Comparison of ENCODE assay signal across 25 cellular contexts in the genomic region with DNA sequence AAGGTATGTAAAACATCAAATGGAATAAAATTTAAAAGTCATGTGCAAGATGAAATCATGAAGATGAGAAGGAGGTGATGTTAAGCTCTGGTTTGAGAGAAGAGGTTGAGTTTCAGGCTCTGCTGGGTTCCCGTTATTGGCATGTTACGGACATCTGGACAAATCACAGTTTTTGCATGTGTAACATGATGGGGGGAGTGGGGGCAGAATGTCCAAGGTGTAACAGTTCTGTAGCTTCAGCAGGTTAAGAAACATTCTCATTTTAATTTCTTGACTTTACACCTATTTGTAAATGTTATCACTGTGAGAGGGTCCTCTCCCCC. TPM values are rescaled to one million over a fixed set of nuclear protein-coding genes. Genes with fewer than 3 reads are reported as not detected.
DNase-seq lines count a peak whose midpoint lies in the region; ATAC-seq and TF ChIP-seq lines count a peak whose summit lies in the region.
"Had no signal": no experiment of that assay in that cellular context is flagged by ENCODE, and none has a peak within 500 bp of the region (broad histone marks: within the 10 kb centered on the region; RNA-seq: fewer than 3 reads in every experiment).

No MANE protein-coding gene starts in this region.

- H3K4me2 ChIP-seq in GM23338 = peak overlapping the region; percentile 76

- H3K4me3 ChIP-seq in GM23338 (peak overlapping the region; percentile 47), NT2/D1 (ENCODE audit: insufficient read length, low read depth) (no peak overlapping the region), iPS DF 6.9 (ENCODE audit: low read length) (no peak overlapping the region)
- H3K4me3 ChIP-seq: SJSA1 had no signal

- H2AFZ ChIP-seq in GM23338 = no peak overlapping the region

- peaks cover 42% of the 10 kb centered on the region for H3F3A ChIP-seq in GM23338 (replicated peaks; ENCODE audit: low read depth)

- H3K4me3 Mint-ChIP-seq in GM23338 (peak overlapping the region; percentile 66), nephron progenitor cell (peak overlapping the region; percentile 41)

- H3K27ac ChIP-seq in GM23338 (ENCODE audit: low read depth) (peak overlapping the region; percentile 82), iPS DF 6.9 (ENCODE audit: low read length) (peak overlapping the region; percentile 19)
- H3K27ac ChIP-seq: SJSA1 had no signal

- H3K4me1 Mint-ChIP-seq in GM23338 = peaks cover 88% of the 10 kb centered on the region
- peaks cover 89% of the 10 kb centered on the region for H3K4me1 Mint-ChIP-seq in nephron progenitor cell

- no CpG with 5 or more reads among the region's 2 CpGs for WGBS in iPS DF 6.9 (ENCODE audit: insufficient coverage, insufficient read length)

- H3K36me3 ChIP-seq in GM23338 (ENCODE audit: insufficient read depth) = no peaks in the 10 kb centered on the region
- peaks cover 10% of the 10 kb centered on the region for H3K36me3 ChIP-seq in NT2/D1 (ENCODE audit: insufficient read depth, insufficient read length, low read length)
- H3K36me3 ChIP-seq in iPS DF 6.9 (ENCODE audit: control insufficient read depth, insufficient read depth, low read length) = no peaks in the 10 kb centered on the region
- H3K36me3 ChIP-seq: SJSA1 had no signal

- H3K27me3 Mint-ChIP-seq in GM23338 (ENCODE audit: insufficient read depth, low read depth, poor library complexity) (peaks cover 45% of the 10 kb centered on the region), nephron progenitor cell (ENCODE audit: low read depth, poor library complexity) (no peaks in the 10 kb centered on the region)

- H3K9me3 ChIP-seq in NT2/D1 (ENCODE audit: insufficient read depth, low read length) (no peaks in the 10 kb centered on the region), iPS DF 6.9 (ENCODE audit: control insufficient read depth, insufficient read depth, low read length) (no peaks in the 10 kb centered on the region)
- H3K9me3 ChIP-seq: SJSA1 had no signal

- H3K9ac ChIP-seq in NT2/D1 (ENCODE audit: insufficient read length, low read depth) = peak overlapping the region; percentile 54

- peaks cover 100% of the 10 kb centered on the region for H3K79me2 ChIP-seq in GM23338 (replicated peaks; ENCODE audit: insufficient read depth)

- TF ChIP-seq CTCF in GM23338 (conservative IDR thresholded peaks at IDR 0.05; ENCODE audit: low read depth in 2 of 2) (no peak), nephron progenitor cell (IDR thresholded peaks at IDR 0.05) (no peak)

- peaks cover 93% of the 10 kb centered on the region for H3K4me1 ChIP-seq in GM23338 (ENCODE audit: insufficient read depth)
- peaks cover 8% of the 10 kb centered on the region for H3K4me1 ChIP-seq in NT2/D1 (ENCODE audit: insufficient read depth, insufficient read length)
- H3K4me1 ChIP-seq in iPS DF 6.9 (ENCODE audit: control insufficient read depth, insufficient read depth, low read length) = peaks cover 12% of the 10 kb centered on the region
- H3K4me1 ChIP-seq: SJSA1 had no signal

- no peaks in the 10 kb centered on the region for H3K9me2 ChIP-seq in GM23338 (ENCODE audit: insufficient read depth)

- DNase-seq in GM23338 (ENCODE audit: low spot score) = no peak
- DNase-seq in NT2/D1 (ENCODE audit: low read depth, low spot score) = no peak
- no peak for DNase-seq in iPS DF 6.9 (ENCODE audit: low read depth, low spot score)
- no peak for DNase-seq in nephron progenitor cell
- no peak for DNase-seq in central memory CD4-positive, alpha-beta T cell
- DNase-seq in activated naive CD4-positive, alpha-beta T cell treated with anti-CD3 and anti-CD28 coated beads, Interleukin-2, amount 50 U/mL, for 16 hours = no peak
- DNase-seq in NCI-H1436 treated with DMSO at 0.1 percent for 48 hours (lab: John Stamatoyannopoulos, UW) = no peak
- no peak for DNase-seq in activated gamma-delta T cell (lab: John Stamatoyannopoulos, UW)
- DNase-seq: Calu3, DMS153, DND-41, GOT3, KBM-7, MV-4-11, NCI-H1105, NCI-H146, NCI-H2029, NCI-H446, NCI-H524 treated with DMSO at 0.1 percent for 48 hours, NCI-H774, PC-3 had no signal

- H3K36me3 Mint-ChIP-seq in GM23338 (ENCODE audit: low read depth) (peaks cover 54% of the 10 kb centered on the region), nephron progenitor cell (ENCODE audit: low read depth) (peaks cover 13% of the 10 kb centered on the region)

- peaks cover 59% of the 10 kb centered on the region for H4K20me1 ChIP-seq in GM23338 (replicated peaks; ENCODE audit: insufficient read depth)

- H3K27me3 ChIP-seq in GM23338 (ENCODE audit: insufficient read depth) = no peaks in the 10 kb centered on the region
- H3K27me3 ChIP-seq in NT2/D1 (ENCODE audit: insufficient read depth, insufficient read length) = no peaks in the 10 kb centered on the region
- no peaks in the 10 kb centered on the region for H3K27me3 ChIP-seq in iPS DF 6.9 (ENCODE audit: control insufficient read depth, insufficient read depth, low read length)

- H3K9me3 Mint-ChIP-seq in GM23338 (no peaks in the 10 kb centered on the region; the same call in 2 of the 3 replicates), nephron progenitor cell (no peaks in the 10 kb centered on the region)

- H3K27ac Mint-ChIP-seq in GM23338 (peak overlapping the region; percentile 64), nephron progenitor cell (no peak overlapping the region)

- ATAC-seq in GM23338 = no peak
- ATAC-seq: HCT116, PC-3 had no signal

TF ChIP-seq in GM23338, 12 proteins besides CTCF, POLR2A, EP300 and RAD21 (continues in another document):
- TF ChIP-seq NANOG (IDR thresholded peaks at IDR 0.05; ENCODE audit: borderline replicate concordance) (no peak), STAT1 (IDR thresholded peaks at IDR 0.05; ENCODE audit: unreplicated experiment) (no peak), EZH2phosphoT487 (IDR thresholded peaks at IDR 0.05; ENCODE audit: unreplicated experiment) (no peak), CREB1 (CRISPR knock-in tag; IDR thresholded peaks at IDR 0.05; ENCODE audit: low read depth) (no peak), ZNF331 (CRISPR knock-in tag; IDR thresholded peaks at IDR 0.05; ENCODE audit: low read depth) (no peak), EZH2 (IDR thresholded peaks at IDR 0.05; ENCODE audit: low read depth, unreplicated experiment) (no peak), POLR2AphosphoS5 (IDR thresholded peaks at IDR 0.05; ENCODE audit: low read depth) (no peak), ZNF114 (CRISPR knock-in tag; IDR thresholded peaks at IDR 0.05) (no peak)
- TF ChIP-seq, protein P1, sequence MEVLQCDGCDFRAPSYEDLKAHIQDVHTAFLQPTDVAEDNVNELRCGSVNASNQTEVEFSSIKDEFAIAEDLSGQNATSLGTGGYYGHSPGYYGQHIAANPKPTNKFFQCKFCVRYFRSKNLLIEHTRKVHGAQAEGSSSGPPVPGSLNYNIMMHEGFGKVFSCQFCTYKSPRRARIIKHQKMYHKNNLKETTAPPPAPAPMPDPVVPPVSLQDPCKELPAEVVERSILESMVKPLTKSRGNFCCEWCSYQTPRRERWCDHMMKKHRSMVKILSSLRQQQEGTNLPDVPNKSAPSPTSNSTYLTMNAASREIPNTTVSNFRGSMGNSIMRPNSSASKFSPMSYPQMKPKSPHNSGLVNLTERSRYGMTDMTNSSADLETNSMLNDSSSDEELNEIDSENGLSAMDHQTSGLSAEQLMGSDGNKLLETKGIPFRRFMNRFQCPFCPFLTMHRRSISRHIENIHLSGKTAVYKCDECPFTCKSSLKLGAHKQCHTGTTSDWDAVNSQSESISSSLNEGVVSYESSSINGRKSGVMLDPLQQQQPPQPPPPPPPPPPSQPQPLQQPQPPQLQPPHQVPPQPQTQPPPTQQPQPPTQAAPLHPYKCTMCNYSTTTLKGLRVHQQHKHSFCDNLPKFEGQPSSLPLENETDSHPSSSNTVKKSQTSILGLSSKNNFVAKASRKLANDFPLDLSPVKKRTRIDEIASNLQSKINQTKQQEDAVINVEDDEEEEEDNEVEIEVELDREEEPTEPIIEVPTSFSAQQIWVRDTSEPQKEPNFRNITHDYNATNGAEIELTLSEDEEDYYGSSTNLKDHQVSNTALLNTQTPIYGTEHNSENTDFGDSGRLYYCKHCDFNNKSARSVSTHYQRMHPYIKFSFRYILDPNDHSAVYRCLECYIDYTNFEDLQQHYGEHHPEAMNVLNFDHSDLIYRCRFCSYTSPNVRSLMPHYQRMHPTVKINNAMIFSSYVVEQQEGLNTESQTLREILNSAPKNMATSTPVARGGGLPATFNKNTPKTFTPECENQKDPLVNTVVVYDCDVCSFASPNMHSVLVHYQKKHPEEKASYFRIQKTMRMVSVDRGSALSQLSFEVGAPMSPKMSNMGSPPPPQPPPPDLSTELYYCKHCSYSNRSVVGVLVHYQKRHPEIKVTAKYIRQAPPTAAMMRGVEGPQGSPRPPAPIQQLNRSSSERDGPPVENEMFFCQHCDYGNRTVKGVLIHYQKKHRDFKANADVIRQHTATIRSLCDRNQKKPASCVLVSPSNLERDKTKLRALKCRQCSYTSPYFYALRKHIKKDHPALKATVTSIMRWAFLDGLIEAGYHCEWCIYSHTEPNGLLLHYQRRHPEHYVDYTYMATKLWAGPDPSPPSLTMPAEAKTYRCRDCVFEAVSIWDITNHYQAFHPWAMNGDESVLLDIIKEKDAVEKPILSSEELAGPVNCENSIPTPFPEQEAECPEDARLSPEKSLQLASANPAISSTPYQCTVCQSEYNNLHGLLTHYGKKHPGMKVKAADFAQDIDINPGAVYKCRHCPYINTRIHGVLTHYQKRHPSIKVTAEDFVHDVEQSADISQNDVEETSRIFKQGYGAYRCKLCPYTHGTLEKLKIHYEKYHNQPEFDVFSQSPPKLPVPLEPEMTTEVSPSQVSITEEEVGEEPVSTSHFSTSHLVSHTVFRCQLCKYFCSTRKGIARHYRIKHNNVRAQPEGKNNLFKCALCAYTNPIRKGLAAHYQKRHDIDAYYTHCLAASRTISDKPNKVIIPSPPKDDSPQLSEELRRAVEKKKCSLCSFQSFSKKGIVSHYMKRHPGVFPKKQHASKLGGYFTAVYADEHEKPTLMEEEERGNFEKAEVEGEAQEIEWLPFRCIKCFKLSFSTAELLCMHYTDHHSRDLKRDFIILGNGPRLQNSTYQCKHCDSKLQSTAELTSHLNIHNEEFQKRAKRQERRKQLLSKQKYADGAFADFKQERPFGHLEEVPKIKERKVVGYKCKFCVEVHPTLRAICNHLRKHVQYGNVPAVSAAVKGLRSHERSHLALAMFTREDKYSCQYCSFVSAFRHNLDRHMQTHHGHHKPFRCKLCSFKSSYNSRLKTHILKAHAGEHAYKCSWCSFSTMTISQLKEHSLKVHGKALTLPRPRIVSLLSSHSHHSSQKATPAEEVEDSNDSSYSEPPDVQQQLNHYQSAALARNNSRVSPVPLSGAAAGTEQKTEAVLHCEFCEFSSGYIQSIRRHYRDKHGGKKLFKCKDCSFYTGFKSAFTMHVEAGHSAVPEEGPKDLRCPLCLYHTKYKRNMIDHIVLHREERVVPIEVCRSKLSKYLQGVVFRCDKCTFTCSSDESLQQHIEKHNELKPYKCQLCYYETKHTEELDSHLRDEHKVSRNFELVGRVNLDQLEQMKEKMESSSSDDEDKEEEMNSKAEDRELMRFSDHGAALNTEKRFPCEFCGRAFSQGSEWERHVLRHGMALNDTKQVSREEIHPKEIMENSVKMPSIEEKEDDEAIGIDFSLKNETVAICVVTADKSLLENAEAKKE (CRISPR knock-in tag; IDR thresholded peaks at IDR 0.05) = no peak

RNA-seq across cellular contexts. Expression of a gene that starts 17.2 kb away (rescaled TPM):
- total RNA-seq in GM23338 (2014; rRNA removed; shearing (Covaris generic)) = 318 and 346 TPM in 2 replicates
- polyA plus RNA-seq in GM23338 (2016; fragmentation: Nextera tagmentation; extraction: Ambion mirVana) = 71.2 and 71.5 TPM in 2 replicates
- total RNA-seq: Calu3, LHCN-M2 had no signal
- polyA plus RNA-seq: BJ had no signal
